In the genomic region with DNA sequence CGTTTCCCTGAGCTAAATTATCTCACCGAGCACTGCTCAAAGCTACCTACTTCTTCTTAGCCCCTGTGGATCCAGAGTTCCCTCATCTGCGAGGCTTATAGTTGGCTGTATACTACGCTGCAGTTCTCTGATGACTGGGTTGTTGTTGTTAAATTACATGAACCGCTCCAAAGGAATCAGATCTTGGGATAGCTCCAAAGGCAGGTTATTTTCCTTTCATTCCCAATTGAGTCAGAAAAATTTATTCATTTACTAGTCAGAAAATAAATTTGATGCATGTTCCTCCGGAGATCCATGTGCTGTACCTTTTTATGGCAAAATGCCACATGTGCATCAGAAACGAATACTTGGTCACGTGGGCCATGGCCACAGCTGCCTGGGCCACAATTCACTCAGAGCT, we compare ENCODE assay signal across 22 cellular contexts.
"Had no signal": no experiment of that assay in that cellular context is flagged by ENCODE, and none has a peak within 500 bp of the region (broad histone marks: within the 10 kb centered on the region; RNA-seq: fewer than 3 reads in every experiment).

No MANE protein-coding gene starts in this region.

- H3K4me3 ChIP-seq: gastrocnemius medialis, heart right ventricle, right atrium auricular region, spleen, tibial artery, upper lobe of left lung, uterus had no signal

- H3K9me3 ChIP-seq: gastrocnemius medialis, heart right ventricle, neutrophil, right atrium auricular region, spleen, tibial artery, upper lobe of left lung, uterus had no signal

- H3K27me3 ChIP-seq: gastrocnemius medialis, heart right ventricle, neutrophil, right atrium auricular region, spleen, tibial artery, upper lobe of left lung, uterus had no signal

- ATAC-seq: gastrocnemius medialis; heart right ventricle; naive thymus-derived CD4-positive, alpha-beta T cell; stimulated activated memory B cell treated with anti-CD40 and anti-IgM and Interleukin-4, amounts not matched to agents 10 μg/mL and 1 μg/mL and 100 μg/mL, for 72 hours had no signal

- FAIRE-seq: colon, endothelial cell of umbilical vein, islet of Langerhans had no signal

- H3K4me1 ChIP-seq: gastrocnemius medialis, right atrium auricular region, spleen, upper lobe of left lung, uterus had no signal

- H3K27ac ChIP-seq: gastrocnemius medialis, heart right ventricle, neutrophil, right atrium auricular region, spleen, tibial artery, upper lobe of left lung, uterus had no signal

- H3K36me3 ChIP-seq: gastrocnemius medialis, heart right ventricle, neutrophil, right atrium auricular region, spleen, tibial artery, upper lobe of left lung, uterus had no signal

- DNase-seq: endodermal cell; erythroblast; gastrocnemius medialis; heart right ventricle; hypothalamus; kidney glomerular epithelial cell; mammary epithelial cell; naive thymus-derived CD4-positive, alpha-beta T cell; nephron progenitor cell; spleen; stimulated activated CD4-positive, alpha-beta T cell treated with anti-CD3 and anti-CD28 coated beads, Interleukin-15, amount 100 ng/mL, for 24 hours; stimulated activated CD4-positive, alpha-beta T cell treated with anti-CD3 and anti-CD28 coated beads, Interleukin-1b, Interleukin-23, amount 100 ng/mL, for 48 hours; stimulated activated CD4-positive, alpha-beta T cell treated with anti-CD3 and anti-CD28 coated beads, Interleukin-4, amount 100 ng/mL, for 24 hours; tibial artery; upper lobe of left lung; uterus had no signal
